ENCODE assay signal across 8 cellular contexts in the genomic region with DNA sequence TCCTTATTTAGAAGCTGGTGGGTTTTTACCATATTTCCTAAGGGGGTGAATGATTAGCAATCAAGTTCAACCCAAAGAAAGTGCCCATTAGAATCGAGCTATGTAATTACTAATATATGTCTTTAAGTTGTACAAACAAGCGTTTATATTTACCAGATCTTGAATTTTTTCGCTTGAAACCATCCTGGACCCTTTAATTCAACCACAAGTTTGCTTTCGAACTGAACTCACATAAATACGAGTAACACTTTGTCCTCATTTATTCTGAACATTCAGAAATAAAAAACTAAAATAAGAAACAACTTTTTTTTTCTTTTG. TPM values are rescaled to one million over a fixed set of nuclear protein-coding genes. Genes with fewer than 3 reads are reported as not detected.
DNase-seq lines count a peak whose midpoint lies in the region; ATAC-seq and TF ChIP-seq lines count a peak whose summit lies in the region.

No MANE protein-coding gene starts in this region.

- peaks cover 20% of the 10 kb centered on the region for H3K4me1 ChIP-seq in BLaER1
- peaks cover 24% of the 10 kb centered on the region for H3K4me1 ChIP-seq in Karpas-422 (ENCODE audit: low read length)
- peaks cover 3 to 15% of the 10 kb centered on the region in 2 donors for H3K4me1 ChIP-seq in neuronal stem cell (ENCODE audit: control insufficient read depth in 2 of 2, insufficient read depth in 1 of 2, low read depth in 1 of 2, low read length in 2 of 2)

- H3K4me2 ChIP-seq in BLaER1 (peak overlapping the region; percentile 88), Karpas-422 (ENCODE audit: low read depth, low read length, poor library complexity, severe bottlenecking) (peak overlapping the region; percentile 95), neuronal stem cell (ENCODE audit: insufficient read depth, low read length, poor library complexity, severe bottlenecking) (no peak overlapping the region)

- intact Hi-C loops in dorsolateral prefrontal cortex (cut with DNase I): loop anchor here in 1 of 2 donors (10.0 kb wide), 1 partner anchor 284 kb away; the partner anchor contains the start of gene ADAM22

- H3K36me3 ChIP-seq in BLaER1 (peaks cover 36% of the 10 kb centered on the region), Karpas-422 (ENCODE audit: insufficient read depth, low read length) (peaks cover 27% of the 10 kb centered on the region), neuronal stem cell (replicated peaks in 1 of 2; ENCODE audit: control insufficient read depth in 2 of 2, insufficient read depth in 2 of 2, low read length in 2 of 2) (peaks cover 5 to 44% of the 10 kb centered on the region in 2 donors)

- no peak overlapping the region for H4K91ac ChIP-seq in neuronal stem cell (ENCODE audit: low read depth, low read length, poor library complexity)

- no peak overlapping the region for H2BK5ac ChIP-seq in neuronal stem cell (ENCODE audit: low read length)

- no peak overlapping the region for H3K23ac ChIP-seq in neuronal stem cell (ENCODE audit: low read depth, low read length, poor library complexity)

- H4K8ac ChIP-seq in neuronal stem cell (ENCODE audit: low read depth, low read length): no peak overlapping the region

- H2BK15ac ChIP-seq in neuronal stem cell (ENCODE audit: low read length): no peak overlapping the region

- peak overlapping the region; percentile 93 for H3K9ac ChIP-seq in BLaER1
- H3K9ac ChIP-seq in Karpas-422 (ENCODE audit: low read length): peak overlapping the region; percentile 94
- H3K9ac ChIP-seq in neuronal stem cell (ENCODE audit: low read depth, low read length, poor library complexity): no peak overlapping the region

- H3K14ac ChIP-seq in neuronal stem cell (ENCODE audit: low read length): no peak overlapping the region

- DNase-seq in Karpas-422 (no peak), dorsolateral prefrontal cortex (no peak), neuronal stem cell (ENCODE audit: low spot score) (no peak), DMS53 treated with DMSO at 0.1 percent for 48 hours (lab: John Stamatoyannopoulos, UW; ENCODE audit: unreplicated experiment) (no peak)

- H3K79me1 ChIP-seq in neuronal stem cell (ENCODE audit: low read depth, low read length): peaks cover 3% of the 10 kb centered on the region

- H2BK12ac ChIP-seq in neuronal stem cell (ENCODE audit: low read length): no peak overlapping the region

- H2AK5ac ChIP-seq in neuronal stem cell (ENCODE audit: low read depth, low read length): no peak overlapping the region

- ATAC-seq in HG03460 (IDR thresholded peaks at IDR 0.05; ENCODE audit: unreplicated experiment) (no peak), GM19035 (IDR thresholded peaks at IDR 0.05; ENCODE audit: unreplicated experiment) (no peak), HG03159 (IDR thresholded peaks at IDR 0.05; ENCODE audit: unreplicated experiment) (no peak)

- H2BK120ac ChIP-seq in neuronal stem cell (ENCODE audit: low read depth, low read length): no peak overlapping the region

- H3K79me2 ChIP-seq in Karpas-422 (ENCODE audit: low read length): peaks cover 59% of the 10 kb centered on the region

- H3K9me3 ChIP-seq in BLaER1 (no peaks in the 10 kb centered on the region), Karpas-422 (ENCODE audit: low read length) (no peaks in the 10 kb centered on the region), neuronal stem cell (replicated peaks in 1 of 2; ENCODE audit: control insufficient read depth in 2 of 2, insufficient read depth in 1 of 2, low read depth in 1 of 2, low read length in 2 of 2) (no peaks in the 10 kb centered on the region)

- TF ChIP-seq CTCF in dorsolateral prefrontal cortex (IDR thresholded peaks at IDR 0.05 in 54 of 56, conservative IDR thresholded peaks at IDR 0.05 in 2 of 56; ENCODE audit: low read depth in 1 of 56, partially characterized antibody in 56 of 56): no peak

- no CpG with 5 or more reads among the region's 5 CpGs for WGBS in neuronal stem cell (ENCODE audit: extremely low coverage in 2 of 2, insufficient read length in 2 of 2, insufficient replicate concordance in 1 of 2), 2 donors

- peak overlapping the region; percentile 91 for H3K4me3 ChIP-seq in BLaER1
- H3K4me3 ChIP-seq in Karpas-422 (ENCODE audit: low read length): peak overlapping the region; percentile 76
- H3K4me3 ChIP-seq in dorsolateral prefrontal cortex: peak overlapping the region; percentile 75 to 100 (median 96)
- peak overlapping the region in 1 of 2 donors; percentile 84 for H3K4me3 ChIP-seq in neuronal stem cell (ENCODE audit: low read length in 2 of 2)

- H3K27me3 ChIP-seq in BLaER1: no peaks in the 10 kb centered on the region
- no peaks in the 10 kb centered on the region for H3K27me3 ChIP-seq in Karpas-422 (ENCODE audit: low read length)
- no peaks in the 10 kb centered on the region for H3K27me3 ChIP-seq in dorsolateral prefrontal cortex
- no peaks in the 10 kb centered on the region for H3K27me3 ChIP-seq in neuronal stem cell (ENCODE audit: control insufficient read depth in 3 of 3, insufficient read depth in 3 of 3, low read depth in 1 of 3, low read length in 3 of 3)

- H3K27ac ChIP-seq in BLaER1: peak overlapping the region; percentile 94
- peak overlapping the region; percentile 65 for H3K27ac ChIP-seq in Karpas-422 (ENCODE audit: low read length)
- H3K27ac ChIP-seq in dorsolateral prefrontal cortex: peak overlapping the region in 52 of 59 donors; percentile 4 to 97 (median 91)
- no peak overlapping the region for H3K27ac ChIP-seq in neuronal stem cell (replicated peaks; ENCODE audit: low read length)

- peaks cover 35% of the 10 kb centered on the region for H4K20me1 ChIP-seq in BLaER1
- H4K20me1 ChIP-seq in Karpas-422 (ENCODE audit: insufficient read depth, low read depth, low read length): no peaks in the 10 kb centered on the region; the same call in 1 of the 2 replicates

- no peak overlapping the region for H3K18ac ChIP-seq in neuronal stem cell (ENCODE audit: low read length)

- H3K9me2 ChIP-seq in Karpas-422 (replicated peaks; ENCODE audit: insufficient read depth, low read length): no peaks in the 10 kb centered on the region

- H2AFZ ChIP-seq in Karpas-422 (ENCODE audit: low read length) (0 out of 2 replicates have a peak overlapping the region, but pooled peaks have one; percentile 79), neuronal stem cell (ENCODE audit: low read length) (peak overlapping the region; percentile 95)

- H3K4ac ChIP-seq in neuronal stem cell (ENCODE audit: low read length): no peak overlapping the region

RNA-seq across cellular contexts. Expression of gene SRI, which starts 1.5 kb away (rescaled TPM):
- total RNA-seq in Karpas-422 (2014; rRNA removed; shearing (Covaris generic); ENCODE audit: low replicate concordance): 70.0 and 92.5 TPM in 2 replicates
- total RNA-seq in dorsolateral prefrontal cortex: 100 to 1,000 TPM; 143 to 361 (median 208) TPM
- 131 TPM for polyA plus RNA-seq in neuronal stem cell (2013, experiment 1 of 2)
- 122 TPM for polyA plus RNA-seq in neuronal stem cell (2013, experiment 2 of 2)
